11 cellular contexts compared by ENCODE assay signal in the genomic region with DNA sequence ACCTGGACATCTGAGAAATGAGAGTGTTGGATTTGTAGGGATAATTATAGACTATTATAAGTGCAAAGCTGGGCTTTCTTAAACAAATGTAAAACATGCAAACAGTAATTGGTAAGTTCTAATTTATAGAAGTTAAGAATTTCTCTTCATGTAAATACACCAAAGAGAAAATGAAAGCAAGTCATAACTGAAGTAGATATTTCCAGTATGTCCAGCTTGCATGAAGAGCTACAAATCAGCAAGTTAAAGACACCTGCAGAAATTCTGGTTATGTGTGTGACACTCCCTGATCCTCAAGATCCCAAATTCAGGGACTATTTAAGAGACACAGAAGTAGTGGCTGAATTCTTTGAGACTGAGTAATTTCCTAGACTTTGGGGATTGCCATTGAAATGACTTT.
A peak's percentile ranks its signal among the peaks of the same experiment; 100 is the strongest.
DNase-seq lines count a peak whose midpoint lies in the region; ATAC-seq and TF ChIP-seq lines count a peak whose summit lies in the region.
"Had no signal": no experiment of that assay in that cellular context is flagged by ENCODE, and none has a peak within 500 bp of the region (broad histone marks: within the 10 kb centered on the region; RNA-seq: fewer than 3 reads in every experiment).

No MANE protein-coding gene starts in this region.

- peaks cover 7% of the 10 kb centered on the region for H3K27me3 Mint-ChIP-seq in HFFc6 (ENCODE audit: insufficient read depth)
- H3K27me3 Mint-ChIP-seq in stimulated activated memory B cell treated with anti-CD40 and anti-IgM and Interleukin-4, amounts not matched to agents 10 μg/mL and 1 μg/mL and 100 μg/mL, for 72 hours = no peaks in the 10 kb centered on the region

- DNase-seq in HFFc6 (no peak), substantia nigra (lab: John Stamatoyannopoulos, UW) (no peak), DMS79 (lab: John Stamatoyannopoulos, UW) (no peak), ureter (ENCODE audit: low spot score) (no peak)
- DNase-seq: activated naive CD8-positive, alpha-beta T cell treated with anti-CD3 and anti-CD28 coated beads, Interleukin-2, amount 10 ng/mL, durations not matched to agents 7 days and 5 days; mammary epithelial cell; occipital lobe had no signal

- no peak overlapping the region for H3K27ac Mint-ChIP-seq in HFFc6
- peak overlapping the region; percentile 59 for H3K27ac Mint-ChIP-seq in stimulated activated memory B cell treated with anti-CD40 and anti-IgM and Interleukin-4, amounts not matched to agents 10 μg/mL and 1 μg/mL and 100 μg/mL, for 72 hours
- H3K27ac Mint-ChIP-seq: activated naive CD8-positive, alpha-beta T cell treated with anti-CD3 and anti-CD28 coated beads, Interleukin-2, amount 10 ng/mL, durations not matched to agents 7 days and 5 days had no signal

- no peak for TF ChIP-seq CTCF in HFFc6 (IDR thresholded peaks at IDR 0.05)

- H3K4me3 Mint-ChIP-seq in HFFc6 = peak overlapping the region; percentile 26; the same call in 1 of the 2 replicates
- H3K4me3 Mint-ChIP-seq in stimulated activated memory B cell treated with anti-CD40 and anti-IgM and Interleukin-4, amounts not matched to agents 10 μg/mL and 1 μg/mL and 100 μg/mL, for 72 hours = peak overlapping the region; percentile 57
- H3K4me3 Mint-ChIP-seq: activated naive CD8-positive, alpha-beta T cell treated with anti-CD3 and anti-CD28 coated beads, Interleukin-2, amount 10 ng/mL, durations not matched to agents 7 days and 5 days had no signal

- H3K4me1 Mint-ChIP-seq in HFFc6 (ENCODE audit: low read depth) = no peaks in the 10 kb centered on the region
- peaks cover 74% of the 10 kb centered on the region for H3K4me1 Mint-ChIP-seq in stimulated activated memory B cell treated with anti-CD40 and anti-IgM and Interleukin-4, amounts not matched to agents 10 μg/mL and 1 μg/mL and 100 μg/mL, for 72 hours

- H3K9me3 Mint-ChIP-seq in HFFc6 = no peaks in the 10 kb centered on the region
- no peaks in the 10 kb centered on the region for H3K9me3 Mint-ChIP-seq in stimulated activated memory B cell treated with anti-CD40 and anti-IgM and Interleukin-4, amounts not matched to agents 10 μg/mL and 1 μg/mL and 100 μg/mL, for 72 hours
- H3K9me3 Mint-ChIP-seq: activated naive CD8-positive, alpha-beta T cell treated with anti-CD3 and anti-CD28 coated beads, Interleukin-2, amount 10 ng/mL, durations not matched to agents 7 days and 5 days had no signal

- no peaks in the 10 kb centered on the region for H3K36me3 Mint-ChIP-seq in HFFc6 (ENCODE audit: low read depth)
- no peaks in the 10 kb centered on the region for H3K36me3 Mint-ChIP-seq in stimulated activated memory B cell treated with anti-CD40 and anti-IgM and Interleukin-4, amounts not matched to agents 10 μg/mL and 1 μg/mL and 100 μg/mL, for 72 hours

- no peak overlapping the region for H3K27ac ChIP-seq in substantia nigra (ENCODE audit: low read depth, low read length, poor library complexity, severe bottlenecking)
- H3K27ac ChIP-seq: esophagus muscularis mucosa had no signal

- ATAC-seq in GM19043 (IDR thresholded peaks at IDR 0.05; ENCODE audit: low read depth, unreplicated experiment) (peak; percentile 50), HG03196 (IDR thresholded peaks at IDR 0.05; ENCODE audit: unreplicated experiment) (peak; percentile 48)
- no peak for ATAC-seq in stimulated activated memory B cell treated with anti-CD40 and anti-IgM and Interleukin-4, amounts not matched to agents 10 μg/mL and 1 μg/mL and 100 μg/mL, for 72 hours
